In genomic region chr10:52621635-52622079, GRCh38 we compare ENCODE assay signal across 20 cellular contexts.
A peak's percentile ranks its signal among the peaks of the same experiment; 100 is the strongest.
DNase-seq lines count a peak whose midpoint lies in the region; ATAC-seq lines count a peak whose summit lies in the region.
"Had no signal": no experiment of that assay in that cellular context is flagged by ENCODE, and none has a peak within 500 bp of the region (broad histone marks: within the 10 kb centered on the region; RNA-seq: fewer than 3 reads in every experiment).

No MANE protein-coding gene starts in this region.

- H3K36me3 ChIP-seq in ACC112 (ENCODE audit: insufficient read depth, low read length) (no peaks in the 10 kb centered on the region), GM23248 (ENCODE audit: low read depth) (no peaks in the 10 kb centered on the region), SK-N-MC (ENCODE audit: insufficient read depth, low read length) (no peaks in the 10 kb centered on the region)
- H3K36me3 ChIP-seq in CD4-positive, alpha-beta memory T cell (ENCODE audit: insufficient read depth, low read length) = no peaks in the 10 kb centered on the region
- H3K36me3 ChIP-seq: esophagus squamous epithelium had no signal

- no peaks in the 10 kb centered on the region for H3K36me3 Mint-ChIP-seq in CD4-positive, alpha-beta memory T cell
- H3K36me3 Mint-ChIP-seq: type B pancreatic cell had no signal

- H3K4me2 ChIP-seq in GM23248 (ENCODE audit: unreplicated experiment) = peak overlapping the region; percentile 58

- H2AFZ ChIP-seq in ACC112 (ENCODE audit: low read length, unreplicated experiment) = peak overlapping the region; percentile 53
- peak overlapping the region; percentile 56 for H2AFZ ChIP-seq in GM23248

- H3K9me2 ChIP-seq in GM23248 (ENCODE audit: insufficient read depth) = no peaks in the 10 kb centered on the region

- H3K27me3 Mint-ChIP-seq in CD4-positive, alpha-beta memory T cell = no peaks in the 10 kb centered on the region
- H3K27me3 Mint-ChIP-seq: activated CD4-positive, alpha-beta memory T cell treated with anti-CD3 and anti-CD28 coated beads, Interleukin-2, amount 10 ng/mL, durations not matched to agents 7 days and 5 days; IgD-negative memory B cell; stimulated activated naive CD8-positive, alpha-beta T cell treated with anti-CD3 and anti-CD28 coated beads, Interleukin-15, Interleukin-2, amounts not matched to agents 100 ng/mL and 50 ng/mL, for 24 hours; type B pancreatic cell had no signal

- H3K27me3 ChIP-seq in ACC112 (ENCODE audit: insufficient read depth, low read length) = no peaks in the 10 kb centered on the region
- H3K27me3 ChIP-seq in GM23248 (replicated peaks; ENCODE audit: insufficient read depth) = no peaks in the 10 kb centered on the region
- H3K27me3 ChIP-seq in CD4-positive, alpha-beta memory T cell (ENCODE audit: insufficient read depth, low read length) = no peaks in the 10 kb centered on the region
- H3K27me3 ChIP-seq: esophagus squamous epithelium had no signal

- peaks cover 0 to 11% (median 1%) of the 10 kb centered on the region in 8 donors for H3K9me3 Mint-ChIP-seq in CD4-positive, alpha-beta memory T cell
- H3K9me3 Mint-ChIP-seq: activated CD4-positive, alpha-beta memory T cell treated with anti-CD3 and anti-CD28 coated beads, Interleukin-2, amount 10 ng/mL, durations not matched to agents 7 days and 5 days; IgD-negative memory B cell; stimulated activated naive CD8-positive, alpha-beta T cell treated with anti-CD3 and anti-CD28 coated beads, Interleukin-15, Interleukin-2, amounts not matched to agents 100 ng/mL and 50 ng/mL, for 24 hours; type B pancreatic cell had no signal

- in situ Hi-C loops in GM23248 (cut with MboI) = no loop called here

- H3K4me1 ChIP-seq in ACC112 (ENCODE audit: control insufficient read depth, insufficient read depth, low read length, unreplicated experiment) (peaks cover 20% of the 10 kb centered on the region), GM23248 (ENCODE audit: insufficient read depth) (peaks cover 41% of the 10 kb centered on the region)
- no peaks in the 10 kb centered on the region for H3K4me1 ChIP-seq in CD4-positive, alpha-beta memory T cell (ENCODE audit: insufficient read depth, low read length)
- H3K4me1 ChIP-seq: esophagus squamous epithelium had no signal

- POLR2A ChIA-PET in CD4-positive, alpha-beta memory T cell (lab: Charles Lee; ENCODE audit: partially characterized antibody) = no interaction called here

- intact Hi-C loops in CD4-positive, alpha-beta memory T cell (cut with micrococcal nuclease) = no loop called here

- ATAC-seq in GM19455 (IDR thresholded peaks at IDR 0.05; ENCODE audit: unreplicated experiment) = no peak

- no peak overlapping the region for H3K27ac Mint-ChIP-seq in CD4-positive, alpha-beta memory T cell
- H3K27ac Mint-ChIP-seq: activated CD4-positive, alpha-beta memory T cell treated with anti-CD3 and anti-CD28 coated beads, Interleukin-2, amount 10 ng/mL, durations not matched to agents 7 days and 5 days; IgD-negative memory B cell; stimulated activated naive CD8-positive, alpha-beta T cell treated with anti-CD3 and anti-CD28 coated beads, Interleukin-15, Interleukin-2, amounts not matched to agents 100 ng/mL and 50 ng/mL, for 24 hours; type B pancreatic cell had no signal

- no peaks in the 10 kb centered on the region for H3K4me1 Mint-ChIP-seq in CD4-positive, alpha-beta memory T cell
- H3K4me1 Mint-ChIP-seq: activated CD4-positive, alpha-beta memory T cell treated with anti-CD3 and anti-CD28 coated beads, Interleukin-2, amount 10 ng/mL, durations not matched to agents 7 days and 5 days; IgD-negative memory B cell had no signal

- H3K4me3 Mint-ChIP-seq in CD4-positive, alpha-beta memory T cell = no peak overlapping the region
- H3K4me3 Mint-ChIP-seq: activated CD4-positive, alpha-beta memory T cell treated with anti-CD3 and anti-CD28 coated beads, Interleukin-2, amount 10 ng/mL, durations not matched to agents 7 days and 5 days; IgD-negative memory B cell; stimulated activated naive CD8-positive, alpha-beta T cell treated with anti-CD3 and anti-CD28 coated beads, Interleukin-15, Interleukin-2, amounts not matched to agents 100 ng/mL and 50 ng/mL, for 24 hours; type B pancreatic cell had no signal

- no peaks in the 10 kb centered on the region for H4K20me1 ChIP-seq in GM23248 (ENCODE audit: insufficient read depth)

- H3K9ac ChIP-seq in GM23248 (0 out of 2 replicates have a peak overlapping the region, but pooled peaks have one; percentile 4), SK-N-MC (ENCODE audit: insufficient read length) (no peak overlapping the region)

- peaks cover 16% of the 10 kb centered on the region for H3F3A ChIP-seq in GM23248 (ENCODE audit: insufficient read depth)

- no peaks in the 10 kb centered on the region for H3K9me3 ChIP-seq in GM23248 (ENCODE audit: low read depth)
- no peaks in the 10 kb centered on the region for H3K9me3 ChIP-seq in SK-N-MC (ENCODE audit: low read depth, low read length)
- H3K9me3 ChIP-seq in CD4-positive, alpha-beta memory T cell (ENCODE audit: control insufficient read depth in 1 of 2, low read length in 2 of 2) = peaks cover 0 to 3% of the 10 kb centered on the region in 2 donors
- H3K9me3 ChIP-seq: esophagus squamous epithelium had no signal

- H3K79me2 ChIP-seq in ACC112 (ENCODE audit: control insufficient read depth, insufficient read depth, low read length, unreplicated experiment) = no peaks in the 10 kb centered on the region
- H3K79me2 ChIP-seq in GM23248 (ENCODE audit: insufficient read depth) = no peaks in the 10 kb centered on the region

- DNase-seq in GM23248 (peak; percentile 71), SK-N-MC (ENCODE audit: low read depth, low spot score) (no peak), fibroblast of the conjunctiva (ENCODE audit: low read depth) (peak; percentile 10), NCI-H128 (lab: John Stamatoyannopoulos, UW; ENCODE audit: unreplicated experiment) (no peak), SHP77 treated with DMSO at 0.1 percent for 48 hours (lab: John Stamatoyannopoulos, UW) (no peak)
- no peak for DNase-seq in CD4-positive, alpha-beta memory T cell
- DNase-seq: activated CD4-positive, alpha-beta memory T cell treated with anti-CD3 and anti-CD28 coated beads, Interleukin-2, amount 10 ng/mL, durations not matched to agents 7 days and 5 days; activated T-cell treated with anti-CD3 and anti-CD28 coated beads, Interleukin-2, amount 50 U/mL, for 48 hours; effector CD4-positive, alpha-beta T cell; esophagus squamous epithelium; GF-D8; hypothalamus; MM.1S; NCI-H2029; OCI-M1 had no signal

- CTCF ChIA-PET in CD4-positive, alpha-beta memory T cell (lab: Charles Lee; ENCODE audit: partially characterized antibody) = no interaction called here

- H3K4me3 ChIP-seq in ACC112 (ENCODE audit: low read depth, low read length) (peak overlapping the region; percentile 32; the same call in 1 of the 2 replicates), GM23248 (peak overlapping the region; percentile 32), SK-N-MC (peak overlapping the region; percentile 25; the same call in 1 of the 2 replicates)
- H3K4me3 ChIP-seq in CD4-positive, alpha-beta memory T cell (ENCODE audit: low read length in 2 of 2) = no peak overlapping the region
- H3K4me3 ChIP-seq: esophagus squamous epithelium had no signal

- 0 to 2% methylated on average over 2 of the region's 2 CpGs for WGBS in GM23248 (ENCODE audit: low coverage in 1 of 2, low lambda C conversion rate in 2 of 2, missing lambda C conversion rate in 2 of 2), 2 experiments

- H3K27ac ChIP-seq in ACC112 (ENCODE audit: low read depth, low read length) (no peak overlapping the region), GM23248 (peak overlapping the region; percentile 26), SK-N-MC (no peak overlapping the region)
- H3K27ac ChIP-seq in CD4-positive, alpha-beta memory T cell (ENCODE audit: low read depth, low read length) = no peak overlapping the region
- H3K27ac ChIP-seq: esophagus squamous epithelium had no signal

Comparison
In these comparisons a context has a peak if more than half of its experiments do, and no peak if none do; other contexts are left out.
1. H3K4me3 ChIP-seq: peak in ACC112 (single experiment), GM23248 (single experiment) and SK-N-MC (single experiment); none in CD4-positive, alpha-beta memory T cell (0 of 2).
2. DNase-seq: peak in GM23248 (single experiment) and fibroblast of the conjunctiva (single experiment); none in SK-N-MC (single experiment), CD4-positive, alpha-beta memory T cell (0 of 5), NCI-H128 (single experiment) and SHP77 treated with DMSO at 0.1 percent for 48 hours (single experiment).